Comparison of ENCODE assay signal across 12 cellular contexts in genomic region chr2:37774976-37775907, GRCh38.
DNase-seq lines count a peak whose midpoint lies in the region; ATAC-seq and TF ChIP-seq lines count a peak whose summit lies in the region.
"Had no signal": no experiment of that assay in that cellular context is flagged by ENCODE, and none has a peak within 500 bp of the region (broad histone marks: within the 10 kb centered on the region; RNA-seq: fewer than 3 reads in every experiment).

No MANE protein-coding gene starts in this region.

- H3K9me3 ChIP-seq in Caco-2 (no peaks in the 10 kb centered on the region), SK-N-SH (no peaks in the 10 kb centered on the region), sigmoid colon (no peaks in the 10 kb centered on the region), ovary (no peaks in the 10 kb centered on the region)
- H3K9me3 ChIP-seq in naive thymus-derived CD4-positive, alpha-beta T cell (ENCODE audit: control insufficient read depth in 2 of 3, low read length in 3 of 3) = no peaks in the 10 kb centered on the region
- H3K9me3 ChIP-seq: spleen had no signal

- TF ChIP-seq CTCF in Caco-2 (IDR thresholded peaks at IDR 0.05; ENCODE audit: insufficient read depth in 1 of 2, low read depth in 1 of 2, low read length in 1 of 2, severe bottlenecking in 1 of 2, unreplicated experiment in 1 of 2) (no peak), SK-N-SH (IDR thresholded peaks at IDR 0.05) (no peak), fibroblast of mammary gland (conservative IDR thresholded peaks at IDR 0.05; ENCODE audit: control insufficient read depth, insufficient read depth, low read depth, low read length) (no peak), sigmoid colon (IDR thresholded peaks at IDR 0.05) (no peak), ovary (IDR thresholded peaks at IDR 0.05) (no peak)

- ATAC-seq in naive thymus-derived CD4-positive, alpha-beta T cell = no peak
- no peak for ATAC-seq in GM21515 (IDR thresholded peaks at IDR 0.05; ENCODE audit: unreplicated experiment)

- peaks cover 11% of the 10 kb centered on the region for H3K36me3 Mint-ChIP-seq in Caco-2 (ENCODE audit: insufficient read depth, unreplicated experiment)
- no peaks in the 10 kb centered on the region for H3K36me3 Mint-ChIP-seq in naive thymus-derived CD4-positive, alpha-beta T cell

- H3K4me3 Mint-ChIP-seq in Caco-2 (ENCODE audit: unreplicated experiment) = peak overlapping the region; percentile 7
- H3K4me3 Mint-ChIP-seq in naive thymus-derived CD4-positive, alpha-beta T cell = no peak overlapping the region

- no peak for TF ChIP-seq POLR2A in sigmoid colon (IDR thresholded peaks at IDR 0.05)
- no peak for TF ChIP-seq POLR2A in ovary (IDR thresholded peaks at IDR 0.05)

- peak overlapping the region; percentile 58 for H3K27ac Mint-ChIP-seq in Caco-2 (ENCODE audit: unreplicated experiment)
- H3K27ac Mint-ChIP-seq in naive thymus-derived CD4-positive, alpha-beta T cell = no peak overlapping the region

- H3K4me3 ChIP-seq in Caco-2 (ENCODE audit: low read depth, low read length) (no peak overlapping the region), SK-N-SH (ENCODE audit: low read depth in 2 of 2, low read length in 1 of 2) (no peak overlapping the region), fibroblast of mammary gland (ENCODE audit: control insufficient read depth, low read depth, low read length) (no peak overlapping the region), sigmoid colon (peak overlapping the region in 1 of 4 donors; percentile 3), ovary (no peak overlapping the region)
- H3K4me3 ChIP-seq in naive thymus-derived CD4-positive, alpha-beta T cell (ENCODE audit: low read length) = no peak overlapping the region
- H3K4me3 ChIP-seq: spleen had no signal

- intact Hi-C loops in Caco-2 (cut with micrococcal nuclease; ENCODE audit: unreplicated experiment) (no loop called here), sigmoid colon (cut with DNase I) (loop anchor here (5.0 kb wide), 3 partner anchors 38 to 102 kb away; no protein-coding TSS in a partner anchor), ovary (cut with DNase I) (no loop called here)
- intact Hi-C loops in naive thymus-derived CD4-positive, alpha-beta T cell (cut with micrococcal nuclease) = no loop called here

- no peaks in the 10 kb centered on the region for H3K27me3 Mint-ChIP-seq in Caco-2 (ENCODE audit: insufficient read depth, unreplicated experiment)
- H3K27me3 Mint-ChIP-seq in naive thymus-derived CD4-positive, alpha-beta T cell = peaks cover 0 to 3% (median 0%) of the 10 kb centered on the region in 5 donors

- no peaks in the 10 kb centered on the region for H3K79me2 ChIP-seq in SK-N-SH (ENCODE audit: insufficient read depth)

- no TSS peak for BruUV-seq in Caco-2 (replicated peaks; lab: Mats Ljungman, UMichigan)

- no peaks in the 10 kb centered on the region for H3K9me2 ChIP-seq in SK-N-SH

- peaks cover 28% of the 10 kb centered on the region for H3K9me3 Mint-ChIP-seq in Caco-2 (ENCODE audit: unreplicated experiment)
- peaks cover 0 to 13% (median 3%) of the 10 kb centered on the region in 11 donors for H3K9me3 Mint-ChIP-seq in naive thymus-derived CD4-positive, alpha-beta T cell

- peaks cover 60% of the 10 kb centered on the region for H3K4me1 Mint-ChIP-seq in Caco-2 (ENCODE audit: low read depth, unreplicated experiment)
- H3K4me1 Mint-ChIP-seq in naive thymus-derived CD4-positive, alpha-beta T cell = peaks cover 0 to 4% (median 0%) of the 10 kb centered on the region in 7 donors

- TF ChIP-seq RAD21 in SK-N-SH (IDR thresholded peaks at IDR 0.05; ENCODE audit: low read length) = no peak

- no peaks in the 10 kb centered on the region for H3K27me3 ChIP-seq in Caco-2 (replicated peaks; ENCODE audit: control insufficient read depth, insufficient read depth, low read length)
- no peaks in the 10 kb centered on the region for H3K27me3 ChIP-seq in SK-N-SH (ENCODE audit: insufficient read depth)
- no peaks in the 10 kb centered on the region for H3K27me3 ChIP-seq in sigmoid colon
- no peaks in the 10 kb centered on the region for H3K27me3 ChIP-seq in naive thymus-derived CD4-positive, alpha-beta T cell (ENCODE audit: control insufficient read depth in 2 of 2, insufficient read depth in 2 of 2, low read length in 2 of 2)
- H3K27me3 ChIP-seq in ovary = no peaks in the 10 kb centered on the region
- H3K27me3 ChIP-seq: spleen had no signal

- H3K27ac ChIP-seq in SK-N-SH (ENCODE audit: low read depth in 2 of 2, low read length in 1 of 2) = peak overlapping the region; percentile 86 to 95
- H3K27ac ChIP-seq in sigmoid colon = peak overlapping the region; percentile 80 to 88 (median 82)
- H3K27ac ChIP-seq in naive thymus-derived CD4-positive, alpha-beta T cell (ENCODE audit: low read depth, low read length) = no peak overlapping the region
- peak overlapping the region in 1 of 2 donors; percentile 25 for H3K27ac ChIP-seq in ovary

- no peak for TF ChIP-seq EP300 in SK-N-SH (IDR thresholded peaks at IDR 0.05; ENCODE audit: borderline replicate concordance in 1 of 2, low read depth in 1 of 2, low read length in 1 of 2)
- peak in 2 of 4 donors; percentile 29 to 33 for TF ChIP-seq EP300 in sigmoid colon (IDR thresholded peaks at IDR 0.05)
- no peak for TF ChIP-seq EP300 in ovary (IDR thresholded peaks at IDR 0.05)

- peak in 1 of 2 experiments; percentile 47 for DNase-seq in Caco-2
- DNase-seq in SK-N-SH = no peak
- peak; percentile 61 for DNase-seq in fibroblast of mammary gland (ENCODE audit: low read depth)
- DNase-seq in sigmoid colon = no peak
- DNase-seq in naive thymus-derived CD4-positive, alpha-beta T cell = no peak
- DNase-seq in SW480 (ENCODE audit: low spot score) = no peak
- no peak for DNase-seq in ovary
- DNase-seq: activated CD4-positive, CD25-positive, alpha-beta regulatory T cell; NCI-H1105; NCI-H526 treated with DMSO at 0.1 percent for 48 hours; spleen had no signal

- no peaks in the 10 kb centered on the region for H4K20me1 ChIP-seq in SK-N-SH (ENCODE audit: insufficient read depth)

- H3K9ac ChIP-seq in SK-N-SH = peak overlapping the region; percentile 61; the same call in 1 of the 2 replicates

- peaks cover 58% of the 10 kb centered on the region for H3K4me1 ChIP-seq in Caco-2
- H3K4me1 ChIP-seq in SK-N-SH (ENCODE audit: control insufficient read depth in 1 of 2, insufficient read depth in 2 of 2, low read depth in 1 of 2, low read length in 1 of 2) = peaks cover 45 to 61% of the 10 kb centered on the region in 2 experiments
- peaks cover 0 to 97% (median 93%) of the 10 kb centered on the region in 4 donors for H3K4me1 ChIP-seq in sigmoid colon
- no peaks in the 10 kb centered on the region for H3K4me1 ChIP-seq in naive thymus-derived CD4-positive, alpha-beta T cell (ENCODE audit: control insufficient read depth in 2 of 2, insufficient read depth in 2 of 2, low read length in 2 of 2)
- peaks cover 7% of the 10 kb centered on the region for H3K4me1 ChIP-seq in ovary (ENCODE audit: insufficient read depth)

- 89% methylated on average over 9 of the region's 9 CpGs for WGBS in SK-N-SH (ENCODE audit: low lambda C conversion rate)
- 75 to 82% methylated on average over 9 of the region's 9 CpGs for WGBS in sigmoid colon, 2 donors
- WGBS in ovary, 3 donors = 43 to 50% (median 47%) methylated on average over 9 of the region's 9 CpGs

- CTCF ChIA-PET in Caco-2 (lab: Charles Lee) (no interaction called here), SK-N-SH (lab: Yijun Ruan, JAX) (interaction anchor here (0.8 to 1.5 kb wide), 2 partner anchors 10 to 361 kb away, joined by 3 to 4 read pairs; no protein-coding TSS in a partner anchor)
- CTCF ChIA-PET in naive thymus-derived CD4-positive, alpha-beta T cell (lab: Charles Lee) = no interaction called here

- no peaks in the 10 kb centered on the region for H3K36me3 ChIP-seq in Caco-2 (ENCODE audit: control insufficient read depth, insufficient read depth, low read length)
- H3K36me3 ChIP-seq in SK-N-SH (replicated peaks in 1 of 2; ENCODE audit: control insufficient read depth in 1 of 2, insufficient read depth in 2 of 2, low read length in 1 of 2) = no peaks in the 10 kb centered on the region
- H3K36me3 ChIP-seq in sigmoid colon = no peaks in the 10 kb centered on the region
- H3K36me3 ChIP-seq in naive thymus-derived CD4-positive, alpha-beta T cell (ENCODE audit: control insufficient read depth in 2 of 3, insufficient read depth in 3 of 3, low read length in 3 of 3) = no peaks in the 10 kb centered on the region
- no peaks in the 10 kb centered on the region for H3K36me3 ChIP-seq in ovary
- H3K36me3 ChIP-seq: spleen had no signal

- H3K4me2 ChIP-seq in SK-N-SH = peak overlapping the region; percentile 74

- H3F3A ChIP-seq in SK-N-SH (replicated peaks; ENCODE audit: insufficient read depth) = peaks cover 34% of the 10 kb centered on the region

- POLR2A ChIA-PET in Caco-2 (lab: Charles Lee) (no interaction called here), SK-N-SH (lab: Yijun Ruan, JAX) (no interaction called here)
- POLR2A ChIA-PET in naive thymus-derived CD4-positive, alpha-beta T cell (lab: Charles Lee) = no interaction called here

- no peak overlapping the region for H2AFZ ChIP-seq in SK-N-SH (ENCODE audit: low read depth)

TF ChIP-seq in SK-N-SH, 30 proteins besides CTCF, POLR2A, EP300 and RAD21 (continues in another document):
- no peak for TF ChIP-seq YY1 (IDR thresholded peaks at IDR 0.05; ENCODE audit: low read depth)
- no peak for TF ChIP-seq SIN3A (IDR thresholded peaks at IDR 0.05; ENCODE audit: borderline replicate concordance, low read depth, low read length)
- no peak for TF ChIP-seq ELF1 (IDR thresholded peaks at IDR 0.05)
- TF ChIP-seq CHD2 (IDR thresholded peaks at IDR 0.05; ENCODE audit: low read length, partially characterized antibody) = no peak
- TF ChIP-seq RXRA (IDR thresholded peaks at IDR 0.05; ENCODE audit: borderline replicate concordance, low read depth) = no peak
- TF ChIP-seq NFIC (IDR thresholded peaks at IDR 0.05; ENCODE audit: borderline replicate concordance) = no peak
- TF ChIP-seq IRF3 (IDR thresholded peaks at IDR 0.05; ENCODE audit: low read depth, low read length) = no peak
- TF ChIP-seq GATA2 (CRISPR knock-in tag; IDR thresholded peaks at IDR 0.05) = no peak
- no peak for TF ChIP-seq NRF1 (IDR thresholded peaks at IDR 0.05; ENCODE audit: low read depth, low read length)
